In the genomic region with DNA sequence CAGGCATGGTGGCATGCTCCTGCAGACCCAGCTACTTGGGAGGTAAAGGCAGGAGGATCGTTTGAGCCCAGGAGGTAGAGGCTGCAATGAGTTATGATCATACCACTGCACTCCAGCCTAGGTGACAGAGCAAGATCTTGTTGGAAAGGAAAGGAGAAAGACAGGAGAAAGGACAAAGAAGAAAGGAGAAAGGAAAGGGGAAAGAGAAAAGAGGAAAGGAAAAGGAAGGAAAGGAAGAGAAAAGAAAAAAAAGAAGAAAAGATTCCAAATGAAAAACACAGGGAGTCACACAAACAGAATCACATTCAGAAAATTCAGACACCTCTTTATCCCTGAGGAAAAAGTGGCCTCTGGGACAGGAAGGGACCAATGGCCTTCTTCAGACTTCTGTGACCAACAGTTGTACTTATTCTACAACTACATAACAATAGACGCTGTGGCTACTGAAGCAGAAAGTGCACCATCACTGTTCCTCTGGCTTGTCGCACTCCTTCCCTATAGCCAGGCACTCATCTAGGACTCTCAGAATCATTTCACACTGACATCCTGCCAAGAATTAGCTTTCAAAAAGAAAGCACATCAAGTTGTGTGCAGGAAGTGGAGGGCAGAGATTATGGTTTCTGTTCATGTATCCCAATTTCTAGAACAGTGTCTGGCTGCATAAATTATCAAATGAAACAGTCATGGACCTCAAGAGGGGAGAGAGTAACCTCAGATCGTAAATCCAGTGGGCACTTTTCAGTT, we compare ENCODE assay signal across 9 cellular contexts. TPM values are rescaled to one million over a fixed set of nuclear protein-coding genes. Genes with fewer than 3 reads are reported as not detected.
DNase-seq lines count a peak whose midpoint lies in the region; ATAC-seq and TF ChIP-seq lines count a peak whose summit lies in the region.
"Had no signal": no experiment of that assay in that cellular context is flagged by ENCODE, and none has a peak within 500 bp of the region (broad histone marks: within the 10 kb centered on the region; RNA-seq: fewer than 3 reads in every experiment).

No MANE protein-coding gene starts in this region.

- intact Hi-C loops in CD14-positive monocyte (cut with micrococcal nuclease) (loop anchor here in 1 of 2 donors (10.0 kb wide), 1 partner anchor 47 kb away; no protein-coding TSS in a partner anchor), Calu3 (cut with micrococcal nuclease; ENCODE audit: unreplicated experiment) (no loop called here)

- H3K4me3 Mint-ChIP-seq in CD14-positive monocyte (peak overlapping the region; percentile 31 to 57), nephron progenitor cell (no peak overlapping the region), Calu3 (ENCODE audit: low read depth, unreplicated experiment) (no peak overlapping the region)

- H3K4me1 ChIP-seq in SJCRH30 = no peaks in the 10 kb centered on the region

- DNase-seq in CD14-positive monocyte (ENCODE audit: low spot score) (no peak), nephron progenitor cell (no peak), Calu3 (no peak), RKO (ENCODE audit: low spot score) (no peak), SJCRH30 (no peak)
- DNase-seq in activated naive CD4-positive, alpha-beta T cell treated with anti-CD3 and anti-CD28 coated beads, Interleukin-2, amount 50 U/mL, for 72 hours (ENCODE audit: low spot score in 2 of 2) = peak in 1 of 2 donors; percentile 17

- H3K9me3 ChIP-seq in SJCRH30 (replicated peaks) = no peaks in the 10 kb centered on the region

- H3K27me3 Mint-ChIP-seq in CD14-positive monocyte (ENCODE audit: low read depth in 3 of 3) = peaks cover 0 to 2% (median 0%) of the 10 kb centered on the region in 3 donors
- no peaks in the 10 kb centered on the region for H3K27me3 Mint-ChIP-seq in nephron progenitor cell (ENCODE audit: low read depth, poor library complexity)
- no peaks in the 10 kb centered on the region for H3K27me3 Mint-ChIP-seq in Calu3 (ENCODE audit: unreplicated experiment)

- no peak for TF ChIP-seq CTCF in CD14-positive monocyte (IDR thresholded peaks at IDR 0.05)
- TF ChIP-seq CTCF in nephron progenitor cell (IDR thresholded peaks at IDR 0.05) = no peak
- no peak for TF ChIP-seq CTCF in Calu3 (IDR thresholded peaks at IDR 0.05; ENCODE audit: unreplicated experiment)

- H3K36me3 Mint-ChIP-seq in CD14-positive monocyte (peaks cover 15 to 32% of the 10 kb centered on the region in 2 donors), nephron progenitor cell (ENCODE audit: low read depth) (peaks cover 5% of the 10 kb centered on the region), Calu3 (ENCODE audit: insufficient read depth, unreplicated experiment) (peaks cover 2% of the 10 kb centered on the region)
- H3K36me3 Mint-ChIP-seq in activated naive CD4-positive, alpha-beta T cell treated with anti-CD3 and anti-CD28 coated beads, Interleukin-2, amount 50 U/mL, for 72 hours = peaks cover 2 to 8% of the 10 kb centered on the region in 2 donors

- no peak overlapping the region for H3K27ac ChIP-seq in SJCRH30
- H3K27ac ChIP-seq: cardiac muscle cell had no signal

- CTCF ChIA-PET in Calu3 (lab: Charles Lee) = no interaction called here

- ATAC-seq in GM18868 (IDR thresholded peaks at IDR 0.05; ENCODE audit: unreplicated experiment) (peak; percentile 77), HG03060 (IDR thresholded peaks at IDR 0.05; ENCODE audit: low read depth, unreplicated experiment) (peak; percentile 51)
- ATAC-seq in activated naive CD4-positive, alpha-beta T cell treated with anti-CD3 and anti-CD28 coated beads, Interleukin-2, amount 50 U/mL, for 72 hours = peak; percentile 68 to 77

- peaks cover 73% of the 10 kb centered on the region for H3K4me1 Mint-ChIP-seq in CD14-positive monocyte
- H3K4me1 Mint-ChIP-seq in nephron progenitor cell = peaks cover 24% of the 10 kb centered on the region
- H3K4me1 Mint-ChIP-seq in Calu3 (ENCODE audit: low read depth, unreplicated experiment) = peaks cover 10% of the 10 kb centered on the region

- H3K36me3 ChIP-seq in SJCRH30 = peaks cover 2% of the 10 kb centered on the region
- H3K36me3 ChIP-seq: cardiac muscle cell had no signal

- H3K9me3 Mint-ChIP-seq in CD14-positive monocyte = no peaks in the 10 kb centered on the region
- no peaks in the 10 kb centered on the region for H3K9me3 Mint-ChIP-seq in activated naive CD4-positive, alpha-beta T cell treated with anti-CD3 and anti-CD28 coated beads, Interleukin-2, amount 50 U/mL, for 72 hours
- no peaks in the 10 kb centered on the region for H3K9me3 Mint-ChIP-seq in nephron progenitor cell
- no peaks in the 10 kb centered on the region for H3K9me3 Mint-ChIP-seq in Calu3 (ENCODE audit: low read depth, unreplicated experiment)

- no TSS peak for BruUV-seq in Calu3 (replicated peaks; lab: Mats Ljungman, UMichigan)

- H3K27me3 ChIP-seq in SJCRH30 = no peaks in the 10 kb centered on the region
- H3K27me3 ChIP-seq: cardiac muscle cell had no signal

- no peak overlapping the region for H3K4me3 ChIP-seq in SJCRH30
- H3K4me3 ChIP-seq: cardiac muscle cell had no signal

- H3K27ac Mint-ChIP-seq in CD14-positive monocyte (peak overlapping the region; percentile 45 to 91 (median 78)), nephron progenitor cell (no peak overlapping the region), Calu3 (ENCODE audit: unreplicated experiment) (no peak overlapping the region)
- H3K27ac Mint-ChIP-seq in activated naive CD4-positive, alpha-beta T cell treated with anti-CD3 and anti-CD28 coated beads, Interleukin-2, amount 50 U/mL, for 72 hours = peak overlapping the region; percentile 33 to 78

RNA-seq across cellular contexts. Expression of a gene that starts 5.9 kb away (rescaled TPM):
- polyA plus RNA-seq in CD14-positive monocyte = 10 to 100 TPM; 24.4 to 31.9 TPM
- 1 to 10 TPM; 4.8 to 10.0 TPM for total RNA-seq in activated naive CD4-positive, alpha-beta T cell treated with anti-CD3 and anti-CD28 coated beads, Interleukin-2, amount 50 U/mL, for 72 hours
- total RNA-seq in Calu3 (2022) = 7.0 and 7.1 TPM in 2 replicates
- total RNA-seq in SJCRH30 (2014; rRNA removed; shearing (Covaris generic)) = 23.1 and 24.8 TPM in 2 replicates

RNA-seq across cellular contexts. Expression of a gene that starts 20.1 kb away (rescaled TPM):
- polyA plus RNA-seq in CD14-positive monocyte = 10 to 100 TPM; 25.1 to 26.3 TPM
- 100 to 1,000 TPM in 1 of 2 donors, 10 to 100 TPM in 1; 98.7 to 138 TPM for total RNA-seq in activated naive CD4-positive, alpha-beta T cell treated with anti-CD3 and anti-CD28 coated beads, Interleukin-2, amount 50 U/mL, for 72 hours
- 38.9 and 41.0 TPM in 2 replicates for total RNA-seq in Calu3 (2022)
- total RNA-seq in SJCRH30 (2014; rRNA removed; shearing (Covaris generic)) = 109 and 124 TPM in 2 replicates

Comparison
In these comparisons a context has a peak if more than half of its experiments do, and no peak if none do; other contexts are left out.
1. H3K27ac Mint-ChIP-seq: peak in CD14-positive monocyte (7 of 7) and activated naive CD4-positive, alpha-beta T cell treated with anti-CD3 and anti-CD28 coated beads, Interleukin-2, amount 50 U/mL, for 72 hours (2 of 2); none in nephron progenitor cell (single experiment) and Calu3 (single experiment).
2. H3K4me3 Mint-ChIP-seq: peak in CD14-positive monocyte (2 of 2); none in nephron progenitor cell (single experiment) and Calu3 (single experiment).
3. Peak in every context shown above with its lines, with median percentiles within 50 percentile points of each other: ATAC-seq.